In genomic region chr3:10986592-10986991, GRCh38 we compare ENCODE assay signal across 37 cellular contexts. TPM values are rescaled to one million over a fixed set of nuclear protein-coding genes. Genes with fewer than 3 reads are reported as not detected.
"Had no signal": no experiment of that assay in that cellular context is flagged by ENCODE, and none has a peak within 500 bp of the region (broad histone marks: within the 10 kb centered on the region; RNA-seq: fewer than 3 reads in every experiment).

No MANE protein-coding gene starts in this region.

- DNase-seq: activated B cell treated with CpG ODN at 0.5 μM for 24 hours; activated CD4-positive, alpha-beta memory T cell treated with anti-CD3 and anti-CD28 coated beads for 36 hours; activated CD4-positive, alpha-beta T cell treated with anti-CD3 and anti-CD28 coated beads for 4 hours; activated CD4-positive, alpha-beta T cell treated with anti-CD3 and anti-CD28 coated beads, Interleukin-2, amount 50 U/mL, for 1 hour; activated CD4-positive, CD25-positive, alpha-beta regulatory T cell treated with anti-CD3 and anti-CD28 coated beads, Interleukin-2, amount 50 U/mL, for 72 hours; activated CD8-positive, alpha-beta memory T cell treated with anti-CD3 and anti-CD28 coated beads, Interleukin-2, amount 50 U/mL, for 4 hours; activated gamma-delta T cell treated with Interleukin-2 at 50 U/mL for 16 hours; activated naive CD4-positive, alpha-beta T cell treated with anti-CD3 and anti-CD28 coated beads for 36 hours; activated T-cell treated with anti-CD3 and anti-CD28 coated beads for 4 hours; activated T-cell treated with anti-CD3 and anti-CD28 coated beads, Interleukin-2, amount 50 U/mL, for 4 hours; adrenal gland; body of pancreas; Kasumi-1; KG1; MG63; MV-4-11; NCI-H1092 treated with DMSO at 0.1 percent for 48 hours; NCI-H1417 treated with DMSO at 0.1 percent for 48 hours; NCI-H1694 treated with DMSO at 0.1 percent for 48 hours; NCI-H2029; NCI-H345; NCI-H526; NCI-H748 treated with DMSO at 0.1 percent for 48 hours; NK-92 treated with Interleukin-12 subunit alpha and Interleukin-12 subunit beta, amount 100 ng/mL, for 24 hours; PC-3; Peyer's patch; RPMI8226; SW 1271; T-helper 1 cell; T-helper 2 cell; T-helper 9 cell had no signal

- H3K9me3 ChIP-seq: adrenal gland, body of pancreas, MG63, Peyer's patch had no signal

- H3K27me3 ChIP-seq: body of pancreas, Peyer's patch had no signal

- FAIRE-seq: astrocyte, bronchial epithelial cell had no signal

- H3K27ac ChIP-seq: adrenal gland, body of pancreas, Peyer's patch, VCaP had no signal

- H3K36me3 Mint-ChIP-seq: activated CD4-positive, alpha-beta memory T cell treated with anti-CD3 and anti-CD28 coated beads for 36 hours had no signal

- ATAC-seq: activated naive CD4-positive, alpha-beta T cell treated with anti-CD3 and anti-CD28 coated beads, Interleukin-2, amount 50 U/mL, for 72 hours; activated T-cell treated with anti-CD3 and anti-CD28 coated beads, Interleukin-2, amount 50 U/mL, for 4 hours; body of pancreas; PC-3 had no signal

- H3K4me3 ChIP-seq: adrenal gland, body of pancreas, MG63, Peyer's patch had no signal

- H3K4me3 Mint-ChIP-seq: activated B cell treated with CpG ODN at 0.5 μM for 24 hours; activated CD4-positive, alpha-beta memory T cell treated with anti-CD3 and anti-CD28 coated beads for 36 hours; activated naive CD4-positive, alpha-beta T cell treated with anti-CD3 and anti-CD28 coated beads for 36 hours; activated T-cell treated with anti-CD3 and anti-CD28 coated beads, Interleukin-2, amount 50 U/mL, for 4 hours; activated T-helper 1 cell treated with anti-CD3 and anti-CD28 coated beads, Interleukin-12 subunit alpha, Interleukin-12 subunit beta, Interleukin-2, Interleukin-4 antibody, amounts not matched to agents 30 ng/mL and 10 ng/mL and 1 ng/mL, durations not matched to agents 14 hours and 24 hours and 36 hours had no signal

- H3K9me3 Mint-ChIP-seq: activated B cell treated with CpG ODN at 0.5 μM for 24 hours; activated CD4-positive, alpha-beta memory T cell treated with anti-CD3 and anti-CD28 coated beads for 36 hours; activated naive CD4-positive, alpha-beta T cell treated with anti-CD3 and anti-CD28 coated beads for 36 hours; activated naive CD4-positive, alpha-beta T cell treated with anti-CD3 and anti-CD28 coated beads, Interleukin-2, amount 50 U/mL, for 72 hours; activated T-cell treated with anti-CD3 and anti-CD28 coated beads, Interleukin-2, amount 50 U/mL, for 4 hours; activated T-helper 1 cell treated with anti-CD3 and anti-CD28 coated beads, Interleukin-12 subunit alpha, Interleukin-12 subunit beta, Interleukin-2, Interleukin-4 antibody, amounts not matched to agents 30 ng/mL and 10 ng/mL and 1 ng/mL, durations not matched to agents 14 hours and 24 hours and 36 hours had no signal

- H3K36me3 ChIP-seq: adrenal gland, MG63, Peyer's patch had no signal

- H3K27ac Mint-ChIP-seq: activated B cell treated with CpG ODN at 0.5 μM for 24 hours; activated CD4-positive, alpha-beta memory T cell treated with anti-CD3 and anti-CD28 coated beads for 36 hours; activated naive CD4-positive, alpha-beta T cell treated with anti-CD3 and anti-CD28 coated beads for 36 hours; activated naive CD4-positive, alpha-beta T cell treated with anti-CD3 and anti-CD28 coated beads, Interleukin-2, amount 50 U/mL, for 72 hours; activated T-helper 1 cell treated with anti-CD3 and anti-CD28 coated beads, Interleukin-12 subunit alpha, Interleukin-12 subunit beta, Interleukin-2, Interleukin-4 antibody, amounts not matched to agents 30 ng/mL and 10 ng/mL and 1 ng/mL, durations not matched to agents 14 hours and 24 hours and 36 hours had no signal

RNA-seq across cellular contexts. Expression of gene SLC6A1, which starts 6.0 kb away (rescaled TPM):
- total RNA-seq: activated B cell treated with CpG ODN at 0.5 μM for 24 hours; activated CD4-positive, alpha-beta memory T cell treated with anti-CD3 and anti-CD28 coated beads for 36 hours; activated naive CD4-positive, alpha-beta T cell treated with anti-CD3 and anti-CD28 coated beads for 36 hours; activated naive CD4-positive, alpha-beta T cell treated with anti-CD3 and anti-CD28 coated beads, Interleukin-2, amount 50 U/mL, for 72 hours; activated T-cell treated with anti-CD3 and anti-CD28 coated beads, Interleukin-2, amount 50 U/mL, for 4 hours; activated T-helper 1 cell treated with anti-CD3 and anti-CD28 coated beads, Interleukin-12 subunit alpha, Interleukin-12 subunit beta, Interleukin-2, Interleukin-4 antibody, amounts not matched to agents 30 ng/mL and 10 ng/mL and 1 ng/mL, durations not matched to agents 14 hours and 24 hours and 36 hours; bronchial epithelial cell; NCI-H460; PC-3 had no signal
